ENCODE assay signal across 16 cellular contexts in the genomic region with DNA sequence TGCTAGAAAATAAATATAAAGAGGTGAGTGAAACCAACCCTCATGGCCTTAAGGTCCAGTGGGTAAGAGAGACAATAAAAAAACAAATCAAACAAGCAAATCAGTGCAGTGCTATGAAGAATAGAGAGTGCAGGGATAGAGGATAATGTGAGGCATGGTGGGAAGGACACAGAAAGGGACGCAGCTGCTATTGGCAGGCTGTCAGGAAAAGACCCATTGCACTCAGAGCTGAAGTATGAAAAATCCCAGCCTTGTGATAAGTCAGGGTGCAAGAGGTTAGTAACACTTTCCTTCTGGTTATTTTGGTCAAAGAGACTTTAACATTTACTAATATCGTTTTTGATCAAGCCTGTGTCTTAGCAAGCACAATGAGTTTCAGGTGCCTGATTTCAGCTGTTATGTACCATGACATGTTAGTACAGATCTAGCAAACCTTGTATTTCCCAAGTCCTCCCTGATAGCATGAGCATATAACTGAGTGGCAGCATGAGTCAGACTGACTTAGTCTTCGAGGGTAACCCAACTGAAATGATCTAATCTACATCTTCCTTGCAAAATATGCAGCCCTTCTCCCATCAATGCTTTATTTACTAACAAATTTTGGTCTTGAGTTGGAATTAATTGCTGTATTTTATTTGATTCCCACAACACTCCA. TPM values are rescaled to one million over a fixed set of nuclear protein-coding genes. Genes with fewer than 3 reads are reported as not detected.
A peak's percentile ranks its signal among the peaks of the same experiment; 100 is the strongest.
DNase-seq lines count a peak whose midpoint lies in the region; ATAC-seq and TF ChIP-seq lines count a peak whose summit lies in the region.
"Had no signal": no experiment of that assay in that cellular context is flagged by ENCODE, and none has a peak within 500 bp of the region (broad histone marks: within the 10 kb centered on the region; RNA-seq: fewer than 3 reads in every experiment).

No MANE protein-coding gene starts in this region.

- no peaks in the 10 kb centered on the region for H3K27me3 Mint-ChIP-seq in activated T-cell treated with anti-CD3 and anti-CD28 coated beads, Interleukin-2, amount 50 U/mL, for 4 hours (ENCODE audit: low read depth)

- TF ChIP-seq CTCF in epithelial cell of esophagus (IDR thresholded peaks at IDR 0.05; ENCODE audit: insufficient read depth, low read depth, low read length, missing control alignments) (no peak), heart right ventricle (IDR thresholded peaks at IDR 0.05) (no peak)

- no peak overlapping the region for H3K27ac ChIP-seq in heart right ventricle
- H3K27ac ChIP-seq: gastroesophageal sphincter, tibial nerve had no signal

- no peaks in the 10 kb centered on the region for H3K9me3 Mint-ChIP-seq in activated T-cell treated with anti-CD3 and anti-CD28 coated beads, Interleukin-2, amount 50 U/mL, for 4 hours
- H3K9me3 Mint-ChIP-seq: activated T-helper 2 cell treated with anti-CD3 and anti-CD28 coated beads, Interferon-gamma antibody, Interleukin-2, Interleukin-4, amounts not matched to agents 10 μg/mL and 5 μg/mL and 100 μg/mL, durations not matched to agents 14 hours and 24 hours and 36 hours had no signal

- H3K36me3 ChIP-seq in heart right ventricle: no peaks in the 10 kb centered on the region
- H3K36me3 ChIP-seq: gastroesophageal sphincter had no signal

- H3K4me3 Mint-ChIP-seq in activated T-cell treated with anti-CD3 and anti-CD28 coated beads, Interleukin-2, amount 50 U/mL, for 4 hours: no peak overlapping the region

- peaks cover 3% of the 10 kb centered on the region for H3K36me3 Mint-ChIP-seq in activated T-cell treated with anti-CD3 and anti-CD28 coated beads, Interleukin-2, amount 50 U/mL, for 4 hours (ENCODE audit: insufficient read depth)

- intact Hi-C loops in heart right ventricle (cut with DNase I): loop anchor here in 2 of 10 donors (10.0 kb wide), 2 partner anchors 56 to 396 kb away; no protein-coding TSS in a partner anchor

- H3K4me1 ChIP-seq in heart right ventricle: peaks cover 0 to 31% (median 0%) of the 10 kb centered on the region in 9 donors
- H3K4me1 ChIP-seq: gastroesophageal sphincter had no signal

- no peak for DNase-seq in activated T-cell treated with anti-CD3 and anti-CD28 coated beads, Interleukin-2, amount 50 U/mL, for 4 hours
- no peak for DNase-seq in activated T-cell treated with anti-CD3 and anti-CD28 coated beads, Interleukin-2, amount 50 U/mL, for 48 hours
- DNase-seq in NCI-H460 (ENCODE audit: extremely low read depth, low read depth) (peak; percentile 33), epithelial cell of esophagus (ENCODE audit: low read depth) (peak; percentile 97), AG08396 (ENCODE audit: low spot score) (no peak), heart right ventricle (no peak)
- no peak for DNase-seq in stimulated activated naive CD8-positive, alpha-beta T cell treated with anti-CD3 and anti-CD28 coated beads, Interleukin-15, Interleukin-2, amounts not matched to agents 100 U/mL and 50 U/mL, for 24 hours
- DNase-seq in activated CD4-positive, alpha-beta T cell treated with anti-CD3 and anti-CD28 coated beads for 48 hours: no peak
- DNase-seq: central memory CD4-positive, alpha-beta T cell; DMS79 treated with DMSO at 0.1 percent for 48 hours; NCI-H524 treated with DMSO at 0.1 percent for 48 hours had no signal

- 23 to 30% methylated on average over 3 of the region's 3 CpGs for WGBS in heart right ventricle, 2 donors

- H3K9me3 ChIP-seq in heart right ventricle: no peaks in the 10 kb centered on the region
- H3K9me3 ChIP-seq: gastroesophageal sphincter, tibial nerve had no signal

- H3K4me3 ChIP-seq in epithelial cell of esophagus (ENCODE audit: low read length) (no peak overlapping the region), heart right ventricle (no peak overlapping the region)
- H3K4me3 ChIP-seq: gastroesophageal sphincter, tibial nerve had no signal

- H3K4me1 Mint-ChIP-seq in activated T-cell treated with anti-CD3 and anti-CD28 coated beads, Interleukin-2, amount 50 U/mL, for 4 hours (ENCODE audit: low read depth): peaks cover 4% of the 10 kb centered on the region

- H3K27me3 ChIP-seq in heart right ventricle: no peaks in the 10 kb centered on the region
- H3K27me3 ChIP-seq: tibial nerve had no signal

- peak; percentile 35 to 40 for ATAC-seq in activated T-cell treated with anti-CD3 and anti-CD28 coated beads, Interleukin-2, amount 50 U/mL, for 4 hours
- peak; percentile 38 for ATAC-seq in stimulated activated naive CD8-positive, alpha-beta T cell treated with anti-CD3 and anti-CD28 coated beads, Interleukin-15, Interleukin-2, amounts not matched to agents 100 U/mL and 50 U/mL, for 24 hours
- no peak for ATAC-seq in heart right ventricle
- ATAC-seq: gastroesophageal sphincter had no signal

RNA-seq across cellular contexts. Expression of gene CHML, which starts 31.7 kb away (rescaled TPM):
- total RNA-seq in activated T-cell treated with anti-CD3 and anti-CD28 coated beads, Interleukin-2, amount 50 U/mL, for 4 hours: 10 to 100 TPM; 27.2 to 46.7 (median 28.9) TPM
- 61.6 and 70.9 TPM in 2 replicates for total RNA-seq in NCI-H460 (2014; rRNA removed; shearing (Covaris generic))
- polyA plus RNA-seq in NCI-H460 (2014; cell fraction: nucleus; rRNA removed): 77.6 and 111 TPM in 2 replicates
- total RNA-seq in heart right ventricle: 10 to 100 TPM in 3 of 10 donors, 1 to 10 TPM in 7; 4.8 to 11.4 (median 8.0) TPM
- polyA plus RNA-seq in heart right ventricle: 1 to 10 TPM; 1.7 to 2.9 TPM

RNA-seq across cellular contexts. Expression of gene OPN3, which starts 31.7 kb away (rescaled TPM):
- total RNA-seq in activated T-cell treated with anti-CD3 and anti-CD28 coated beads, Interleukin-2, amount 50 U/mL, for 4 hours: 1 to 10 TPM; 6.2 to 8.5 (median 6.9) TPM
- total RNA-seq in NCI-H460 (2014; rRNA removed; shearing (Covaris generic)): 150 and 174 TPM in 2 replicates
- polyA plus RNA-seq in NCI-H460 (2014; cell fraction: nucleus; rRNA removed): 94.8 and 102 TPM in 2 replicates
- 1 to 10 TPM; 3.3 to 9.1 (median 4.9) TPM for total RNA-seq in heart right ventricle
- polyA plus RNA-seq in heart right ventricle: 1 to 10 TPM; 5.3 to 7.6 TPM

RNA-seq across cellular contexts. Expression of gene WDR64, which starts 43.6 kb away (rescaled TPM):
- total RNA-seq in activated T-cell treated with anti-CD3 and anti-CD28 coated beads, Interleukin-2, amount 50 U/mL, for 4 hours: under 1 TPM in 2 of 3 donors, not detected in 1; 0.13 to 0.14 TPM
- total RNA-seq in NCI-H460 (2014; rRNA removed; shearing (Covaris generic)): not detected in 2 replicates
- not detected in 2 replicates for polyA plus RNA-seq in NCI-H460 (2014; cell fraction: nucleus; rRNA removed)
- under 1 TPM in 1 of 10 donors, not detected in 9; 0.59 TPM for total RNA-seq in heart right ventricle
- polyA plus RNA-seq in heart right ventricle: not detected
- total RNA-seq: activated T-helper 2 cell treated with anti-CD3 and anti-CD28 coated beads, Interferon-gamma antibody, Interleukin-2, Interleukin-4, amounts not matched to agents 10 μg/mL and 5 μg/mL and 100 μg/mL, durations not matched to agents 14 hours and 24 hours and 36 hours; skeletal muscle tissue had no signal
- polyA plus RNA-seq: AG04450 had no signal

Comparison
In these comparisons a context has a peak if more than half of its experiments do, and no peak if none do; other contexts are left out.
1. ATAC-seq: peak in activated T-cell treated with anti-CD3 and anti-CD28 coated beads, Interleukin-2, amount 50 U/mL, for 4 hours (2 of 2) and stimulated activated naive CD8-positive, alpha-beta T cell treated with anti-CD3 and anti-CD28 coated beads, Interleukin-15, Interleukin-2, amounts not matched to agents 100 U/mL and 50 U/mL, for 24 hours (single experiment); none in heart right ventricle (0 of 8).
2. DNase-seq: peak in NCI-H460 (single experiment) and epithelial cell of esophagus (single experiment); none in activated T-cell treated with anti-CD3 and anti-CD28 coated beads, Interleukin-2, amount 50 U/mL, for 4 hours (single experiment), activated T-cell treated with anti-CD3 and anti-CD28 coated beads, Interleukin-2, amount 50 U/mL, for 48 hours (0 of 2), stimulated activated naive CD8-positive, alpha-beta T cell treated with anti-CD3 and anti-CD28 coated beads, Interleukin-15, Interleukin-2, amounts not matched to agents 100 U/mL and 50 U/mL, for 24 hours (single experiment), AG08396 (single experiment), activated CD4-positive, alpha-beta T cell treated with anti-CD3 and anti-CD28 coated beads for 48 hours (single experiment) and heart right ventricle (0 of 2).
3. RNA of gene OPN3, which starts 31.7 kb away (total RNA-seq): 150 to 174 TPM in NCI-H460; 6.2 to 8.5 TPM in activated T-cell treated with anti-CD3 and anti-CD28 coated beads, Interleukin-2, amount 50 U/mL, for 4 hours and 3.3 to 9.1 TPM in heart right ventricle; every median in the first group is over 10 times any median in the second.